10 cellular contexts compared by ENCODE assay signal in genomic region chrX:46713672-46714487, GRCh38. TPM values are rescaled to one million over a fixed set of nuclear protein-coding genes. Genes with fewer than 3 reads are reported as not detected.
A peak's percentile ranks its signal among the peaks of the same experiment; 100 is the strongest.
DNase-seq lines count a peak whose midpoint lies in the region; ATAC-seq and TF ChIP-seq lines count a peak whose summit lies in the region.
"Had no signal": no experiment of that assay in that cellular context is flagged by ENCODE, and none has a peak within 500 bp of the region (broad histone marks: within the 10 kb centered on the region; RNA-seq: fewer than 3 reads in every experiment).

No MANE protein-coding gene starts in this region.

- H3K36me3 Mint-ChIP-seq in activated CD4-positive, alpha-beta T cell treated with anti-CD3 and anti-CD28 coated beads, Interleukin-2, amount 10 ng/mL, durations not matched to agents 7 days and 5 days (ENCODE audit: low read depth) = peaks cover 3% of the 10 kb centered on the region
- peaks cover 10 to 22% of the 10 kb centered on the region in 2 donors for H3K36me3 Mint-ChIP-seq in stimulated activated naive B cell treated with anti-CD40 and anti-IgM and Interleukin-4, amounts not matched to agents 10 μg/mL and 1 μg/mL and 100 μg/mL, for 72 hours
- peaks cover 5% of the 10 kb centered on the region for H3K36me3 Mint-ChIP-seq in Calu3 (ENCODE audit: insufficient read depth, unreplicated experiment)

- intact Hi-C loops in Calu3 (cut with micrococcal nuclease; ENCODE audit: unreplicated experiment) = no loop called here

- no peaks in the 10 kb centered on the region for H3K27me3 Mint-ChIP-seq in activated CD4-positive, alpha-beta T cell treated with anti-CD3 and anti-CD28 coated beads, Interleukin-2, amount 10 ng/mL, durations not matched to agents 7 days and 5 days
- H3K27me3 Mint-ChIP-seq in stimulated activated naive B cell treated with anti-CD40 and anti-IgM and Interleukin-4, amounts not matched to agents 10 μg/mL and 1 μg/mL and 100 μg/mL, for 72 hours = peaks cover 0 to 5% of the 10 kb centered on the region in 2 donors
- H3K27me3 Mint-ChIP-seq in Calu3 (ENCODE audit: unreplicated experiment) = no peaks in the 10 kb centered on the region

- peaks cover 4% of the 10 kb centered on the region for H3K9me3 Mint-ChIP-seq in activated CD4-positive, alpha-beta T cell treated with anti-CD3 and anti-CD28 coated beads, Interleukin-2, amount 10 ng/mL, durations not matched to agents 7 days and 5 days
- peaks cover 2 to 3% of the 10 kb centered on the region in 2 donors for H3K9me3 Mint-ChIP-seq in stimulated activated naive B cell treated with anti-CD40 and anti-IgM and Interleukin-4, amounts not matched to agents 10 μg/mL and 1 μg/mL and 100 μg/mL, for 72 hours
- H3K9me3 Mint-ChIP-seq in Calu3 (ENCODE audit: low read depth, unreplicated experiment) = no peaks in the 10 kb centered on the region

- H3K4me1 Mint-ChIP-seq in activated CD4-positive, alpha-beta T cell treated with anti-CD3 and anti-CD28 coated beads, Interleukin-2, amount 10 ng/mL, durations not matched to agents 7 days and 5 days = peaks cover 61% of the 10 kb centered on the region
- H3K4me1 Mint-ChIP-seq in stimulated activated naive B cell treated with anti-CD40 and anti-IgM and Interleukin-4, amounts not matched to agents 10 μg/mL and 1 μg/mL and 100 μg/mL, for 72 hours = peaks cover 36 to 78% of the 10 kb centered on the region in 2 donors
- H3K4me1 Mint-ChIP-seq in Calu3 (ENCODE audit: low read depth, unreplicated experiment) = peaks cover 45% of the 10 kb centered on the region

- POLR2A ChIA-PET in activated CD4-positive, alpha-beta T cell treated with anti-CD3 and anti-CD28 coated beads, Interleukin-2, amount 10 ng/mL, durations not matched to agents 7 days and 5 days (lab: Charles Lee) = no interaction called here

- TF ChIP-seq CTCF in WERI-Rb-1 (IDR thresholded peaks at IDR 0.05; ENCODE audit: low read depth, low read length) (no peak), Calu3 (IDR thresholded peaks at IDR 0.05; ENCODE audit: unreplicated experiment) (no peak)

- H3K27ac Mint-ChIP-seq in activated CD4-positive, alpha-beta T cell treated with anti-CD3 and anti-CD28 coated beads, Interleukin-2, amount 10 ng/mL, durations not matched to agents 7 days and 5 days = peak overlapping the region; percentile 46
- peak overlapping the region; percentile 84 for H3K27ac Mint-ChIP-seq in stimulated activated naive B cell treated with anti-CD40 and anti-IgM and Interleukin-4, amounts not matched to agents 10 μg/mL and 1 μg/mL and 100 μg/mL, for 72 hours
- H3K27ac Mint-ChIP-seq in Calu3 (ENCODE audit: unreplicated experiment) = no peak overlapping the region

- peaks cover 3% of the 10 kb centered on the region for H3K27me3 ChIP-seq in WERI-Rb-1 (ENCODE audit: insufficient read depth, low read depth, severe bottlenecking)
- H3K27me3 ChIP-seq: neutrophil had no signal

- no peak overlapping the region for H3K4me3 Mint-ChIP-seq in activated CD4-positive, alpha-beta T cell treated with anti-CD3 and anti-CD28 coated beads, Interleukin-2, amount 10 ng/mL, durations not matched to agents 7 days and 5 days
- H3K4me3 Mint-ChIP-seq in stimulated activated naive B cell treated with anti-CD40 and anti-IgM and Interleukin-4, amounts not matched to agents 10 μg/mL and 1 μg/mL and 100 μg/mL, for 72 hours = peak overlapping the region; percentile 59 to 65
- no peak overlapping the region for H3K4me3 Mint-ChIP-seq in Calu3 (ENCODE audit: low read depth, unreplicated experiment)

- H3K36me3 ChIP-seq in WERI-Rb-1 = no peaks in the 10 kb centered on the region
- H3K36me3 ChIP-seq: neutrophil had no signal

- BruUV-seq in Calu3 (replicated peaks; lab: Mats Ljungman, UMichigan) = no TSS peak

- peak; percentile 61 for ATAC-seq in HG03571 (IDR thresholded peaks at IDR 0.05; ENCODE audit: unreplicated experiment)
- peak; percentile 69 to 71 for ATAC-seq in stimulated activated naive B cell treated with anti-CD40 and anti-IgM and Interleukin-4, amounts not matched to agents 10 μg/mL and 1 μg/mL and 100 μg/mL, for 72 hours (replicated peaks)

- H3K9me3 ChIP-seq in WERI-Rb-1 (ENCODE audit: severe bottlenecking) = no peaks in the 10 kb centered on the region
- H3K9me3 ChIP-seq: neutrophil had no signal

- no peak overlapping the region for H3K4me3 ChIP-seq in WERI-Rb-1 (ENCODE audit: low read depth, low read length)

- no peak for DNase-seq in activated CD4-positive, alpha-beta T cell treated with anti-CD3 and anti-CD28 coated beads, Interleukin-2, amount 10 ng/mL, durations not matched to agents 7 days and 5 days
- DNase-seq in activated CD4-positive, alpha-beta T cell treated with anti-CD3 and anti-CD28 coated beads for 4 hours = no peak
- DNase-seq in HCEC 1CT (peak; percentile 31), hippocampal formation (lab: John Stamatoyannopoulos, UW) (no peak), WERI-Rb-1 (no peak), Calu3 (no peak)
- DNase-seq in stimulated activated naive B cell treated with anti-CD40 and anti-IgM and Interleukin-4, amounts not matched to agents 10 μg/mL and 1 μg/mL and 100 μg/mL, for 72 hours = peak; percentile 20
- DNase-seq: AML-193 had no signal

- CTCF ChIA-PET in activated CD4-positive, alpha-beta T cell treated with anti-CD3 and anti-CD28 coated beads, Interleukin-2, amount 10 ng/mL, durations not matched to agents 7 days and 5 days (lab: Charles Lee) = interaction anchor here (0.6 kb wide), 1 partner anchor 145 kb away, joined by 5 read pairs; no protein-coding TSS in a partner anchor
- CTCF ChIA-PET in Calu3 (lab: Charles Lee) = no interaction called here

- H3K27ac ChIP-seq in WERI-Rb-1 = no peak overlapping the region
- H3K27ac ChIP-seq: neutrophil had no signal

RNA-seq across cellular contexts. Expression of gene SLC9A7, which starts 45.0 kb away (rescaled TPM):
- total RNA-seq in activated CD4-positive, alpha-beta T cell treated with anti-CD3 and anti-CD28 coated beads, Interleukin-2, amount 10 ng/mL, durations not matched to agents 7 days and 5 days = 1 to 10 TPM; 5.3 to 7.4 TPM
- 66.4 and 83.3 TPM in 2 replicates for total RNA-seq in Calu3 (2022)

Comparison
In these comparisons a context has a peak if more than half of its experiments do, and no peak if none do; other contexts are left out.
1. DNase-seq: peak in HCEC 1CT (single experiment) and stimulated activated naive B cell treated with anti-CD40 and anti-IgM and Interleukin-4, amounts not matched to agents 10 μg/mL and 1 μg/mL and 100 μg/mL, for 72 hours (single experiment); none in activated CD4-positive, alpha-beta T cell treated with anti-CD3 and anti-CD28 coated beads, Interleukin-2, amount 10 ng/mL, durations not matched to agents 7 days and 5 days (single experiment), activated CD4-positive, alpha-beta T cell treated with anti-CD3 and anti-CD28 coated beads for 4 hours (0 of 2), hippocampal formation (0 of 2), WERI-Rb-1 (single experiment) and Calu3 (single experiment).
2. H3K4me3 Mint-ChIP-seq: peak in stimulated activated naive B cell treated with anti-CD40 and anti-IgM and Interleukin-4, amounts not matched to agents 10 μg/mL and 1 μg/mL and 100 μg/mL, for 72 hours (2 of 2); none in activated CD4-positive, alpha-beta T cell treated with anti-CD3 and anti-CD28 coated beads, Interleukin-2, amount 10 ng/mL, durations not matched to agents 7 days and 5 days (single experiment) and Calu3 (single experiment).